ENCODE assay signal across 11 cellular contexts in the genomic region with DNA sequence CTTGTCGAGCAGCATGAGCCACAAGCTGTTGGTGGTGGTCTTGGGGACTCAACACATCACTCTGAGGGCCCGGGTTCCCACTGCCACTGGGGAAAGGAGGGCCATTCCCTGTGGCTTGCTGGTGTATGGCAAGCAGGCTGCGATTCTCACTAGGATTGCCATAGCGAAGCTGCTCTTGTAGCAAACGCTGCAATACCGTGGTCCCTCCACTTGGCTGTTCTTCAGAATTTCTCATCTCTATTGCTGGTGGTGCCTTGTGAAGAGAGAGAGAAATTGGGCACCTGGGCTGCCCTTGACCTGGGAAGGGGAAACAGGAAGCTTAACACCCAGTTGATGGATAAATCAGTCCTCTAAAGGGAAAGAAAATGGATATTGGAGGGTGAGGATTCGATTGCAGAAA.
"Had no signal": no experiment of that assay in that cellular context is flagged by ENCODE, and none has a peak within 500 bp of the region (broad histone marks: within the 10 kb centered on the region; RNA-seq: fewer than 3 reads in every experiment).

No MANE protein-coding gene starts in this region.

- H3K4me3 ChIP-seq: prostate gland, right lobe of liver, testis, tibial nerve had no signal

- H3K36me3 ChIP-seq: prostate gland, right lobe of liver had no signal

- H3K27me3 ChIP-seq: foreskin keratinocyte, right lobe of liver, testis had no signal

- DNase-seq: erythroblast; foreskin keratinocyte; kidney glomerular epithelial cell; mesendoderm; naive B cell; right lobe of liver; stimulated activated CD4-positive, alpha-beta T cell treated with anti-CD3 and anti-CD28 coated beads, Interleukin-4, amount 100 ng/mL, for 1 hour; testis had no signal

- H3K27ac ChIP-seq: foreskin keratinocyte, parathyroid adenoma, prostate gland, right lobe of liver, testis, tibial nerve had no signal

- H3K4me1 ChIP-seq: foreskin keratinocyte, prostate gland, testis had no signal

- H3K9me3 ChIP-seq: prostate gland, right lobe of liver, testis, tibial nerve had no signal
